In genomic region chr22:35442471-35442870, GRCh38 we compare ENCODE assay signal across 29 cellular contexts. TPM values are rescaled to one million over a fixed set of nuclear protein-coding genes. Genes with fewer than 3 reads are reported as not detected.
DNase-seq lines count a peak whose midpoint lies in the region; ATAC-seq, FAIRE-seq and TF ChIP-seq lines count a peak whose summit lies in the region.
"Had no signal": no experiment of that assay in that cellular context is flagged by ENCODE, and none has a peak within 500 bp of the region (broad histone marks: within the 10 kb centered on the region; RNA-seq: fewer than 3 reads in every experiment).

No MANE protein-coding gene starts in this region.

- H3K4me1 ChIP-seq in sigmoid colon, result peaks cover 0 to 47% (median 24%) of the 10 kb centered on the region in 4 donors

- POLR2A ChIA-PET in AG04450 (lab: Yijun Ruan, JAX), result interaction anchor here (0.6 kb wide), 1 partner anchor 8 kb away, joined by 3 read pairs; no protein-coding TSS in a partner anchor

- H3K9me3 ChIP-seq in AG04450 (ENCODE audit: control insufficient read depth, insufficient read depth, low read length), result peaks cover 4% of the 10 kb centered on the region; the same call in 1 of the 2 replicates
- no peaks in the 10 kb centered on the region for H3K9me3 ChIP-seq in sigmoid colon
- H3K9me3 ChIP-seq in T-helper 17 cell (ENCODE audit: control insufficient read depth, low read length, poor library complexity, severe bottlenecking), result no peaks in the 10 kb centered on the region
- H3K9me3 ChIP-seq: Caco-2, MG63 had no signal

- H3K36me3 Mint-ChIP-seq in endothelial cell (ENCODE audit: low read depth, unreplicated experiment) (no peaks in the 10 kb centered on the region), T-helper 17 cell (ENCODE audit: low read depth) (peaks cover 7% of the 10 kb centered on the region)

- H3K4me3 ChIP-seq in AG04450 (ENCODE audit: low read depth, low read length), result no peak overlapping the region
- H3K4me3 ChIP-seq in sigmoid colon, result no peak overlapping the region
- H3K4me3 ChIP-seq: MG63 had no signal

- TF ChIP-seq CTCF in AG04450 (IDR thresholded peaks at IDR 0.05; ENCODE audit: low read depth, low read length), result no peak
- no peak for TF ChIP-seq CTCF in D721Med (IDR thresholded peaks at IDR 0.05; ENCODE audit: insufficient read depth, missing control alignments)
- TF ChIP-seq CTCF in endothelial cell (IDR thresholded peaks at IDR 0.05; ENCODE audit: unreplicated experiment), result no peak
- TF ChIP-seq CTCF in sigmoid colon (IDR thresholded peaks at IDR 0.05), result no peak

- H3K27ac Mint-ChIP-seq in endothelial cell (ENCODE audit: unreplicated experiment), result peak overlapping the region; percentile 45
- no peak overlapping the region for H3K27ac Mint-ChIP-seq in T-helper 17 cell
- H3K27ac Mint-ChIP-seq: CD4-positive, alpha-beta memory T cell had no signal

- ATAC-seq in HG03159 (IDR thresholded peaks at IDR 0.05; ENCODE audit: unreplicated experiment) (no peak), T-helper 17 cell (no peak)
- ATAC-seq: Panc1 had no signal

- H3K27me3 ChIP-seq in AG04450 (ENCODE audit: control insufficient read depth, insufficient read depth, low read length) (no peaks in the 10 kb centered on the region), sigmoid colon (no peaks in the 10 kb centered on the region)
- H3K27me3 ChIP-seq: MG63 had no signal

- no peak for FAIRE-seq in D721Med (lab: Jason Lieb, UNC)
- FAIRE-seq: A204.1, GM12891, H1 had no signal

- no peaks in the 10 kb centered on the region for H3K9me3 Mint-ChIP-seq in endothelial cell (ENCODE audit: unreplicated experiment)

- H3K27ac ChIP-seq in AG04450 (ENCODE audit: low read depth, low read length) (peak overlapping the region; percentile 31), sigmoid colon (peak overlapping the region in 3 of 4 donors; percentile 22 to 51 (median 24))

- H3K36me3 ChIP-seq in sigmoid colon, result no peaks in the 10 kb centered on the region

- WGBS in sigmoid colon, 2 donors, result 93% methylated on average over 6 of the region's 6 CpGs

- no peak for TF ChIP-seq POLR2A in sigmoid colon (IDR thresholded peaks at IDR 0.05)

- H3K27me3 Mint-ChIP-seq in endothelial cell (ENCODE audit: unreplicated experiment) (peaks cover 2% of the 10 kb centered on the region), T-helper 17 cell (no peaks in the 10 kb centered on the region)
- H3K27me3 Mint-ChIP-seq: CD4-positive, alpha-beta memory T cell had no signal

- DNase-seq in AG04450 (ENCODE audit: low read depth, low spot score), result no peak
- peak; percentile 66 for DNase-seq in D721Med (ENCODE audit: insufficient read length, low spot score)
- DNase-seq in endothelial cell (ENCODE audit: low spot score), result no peak
- no peak for DNase-seq in sigmoid colon
- DNase-seq in T-helper 17 cell, result no peak
- no peak for DNase-seq in COLO668 (lab: John Stamatoyannopoulos, UW; ENCODE audit: unreplicated experiment)
- DNase-seq: AML-193; C1 segment of cervical spinal cord; Caco-2; CD4-positive, alpha-beta memory T cell; DMS79 treated with DMSO at 0.1 percent for 48 hours; GF-D8; HCEC 1CT; IMR-90; KG1; MG63; NCI-H1048; NCI-H1417 treated with DMSO at 0.1 percent for 48 hours; NCI-H1694 treated with DMSO at 0.1 percent for 48 hours; NCI-H2081 treated with DMSO at 0.1 percent for 48 hours; NCI-H2171 treated with DMSO at 0.1 percent for 48 hours; NCI-H345; NCI-H510A treated with DMSO at 0.1 percent for 48 hours; SHP77 treated with DMSO at 0.1 percent for 48 hours had no signal

- H3K4me1 Mint-ChIP-seq in endothelial cell (ENCODE audit: unreplicated experiment) (no peaks in the 10 kb centered on the region), T-helper 17 cell (peaks cover 3% of the 10 kb centered on the region)

- intact Hi-C loops in sigmoid colon (cut with DNase I), result no loop called here

- CTCF ChIA-PET in AG04450 (lab: Charles Lee), result no interaction called here

- TF ChIP-seq EP300 in sigmoid colon (IDR thresholded peaks at IDR 0.05), result no peak

- H3K4me3 Mint-ChIP-seq in endothelial cell (ENCODE audit: unreplicated experiment) (no peak overlapping the region), T-helper 17 cell (no peak overlapping the region)
- H3K4me3 Mint-ChIP-seq: CD4-positive, alpha-beta memory T cell had no signal

RNA-seq across cellular contexts. Expression of gene MCM5, which starts 42.5 kb away (rescaled TPM):
- 12.0 and 15.0 TPM in 2 replicates for polyA plus RNA-seq in AG04450 (2011; rRNA removed)
- 31.5 and 33.5 TPM in 2 replicates for polyA minus RNA-seq in AG04450 (2011; rRNA and poly(A)+ RNA removed)
- 80.9 TPM for total RNA-seq in endothelial cell (ENCODE audit: unreplicated experiment)
- total RNA-seq in sigmoid colon, result 10 to 100 TPM in 3 of 4 donors, 1 to 10 TPM in 1; 10.0 to 15.0 (median 12.6) TPM
- polyA plus RNA-seq in sigmoid colon, result 10 to 100 TPM in 2 of 3 donors, 1 to 10 TPM in 1; 9.9 to 42.6 (median 14.4) TPM
- total RNA-seq in T-helper 17 cell, result 10 to 100 TPM; 22.6 to 32.6 TPM
